In genomic region chr12:9868271-9868815, GRCh38 we compare ENCODE assay signal across 11 cellular contexts. TPM values are rescaled to one million over a fixed set of nuclear protein-coding genes. Genes with fewer than 3 reads are reported as not detected.
DNase-seq lines count a peak whose midpoint lies in the region; ATAC-seq and TF ChIP-seq lines count a peak whose summit lies in the region.
"Had no signal": no experiment of that assay in that cellular context is flagged by ENCODE, and none has a peak within 500 bp of the region (broad histone marks: within the 10 kb centered on the region; RNA-seq: fewer than 3 reads in every experiment).

No MANE protein-coding gene starts in this region.

- H3K4me1 ChIP-seq in effector memory CD4-positive, alpha-beta T cell (ENCODE audit: control insufficient read depth, insufficient read depth, low read length, poor library complexity, severe bottlenecking), result peaks cover 7% of the 10 kb centered on the region
- H3K4me1 ChIP-seq in psoas muscle, result peaks cover 13% of the 10 kb centered on the region
- H3K4me1 ChIP-seq: body of pancreas had no signal

- H3K9me3 ChIP-seq in effector memory CD4-positive, alpha-beta T cell (ENCODE audit: control insufficient read depth, low read length), result no peaks in the 10 kb centered on the region
- H3K9me3 ChIP-seq in psoas muscle, result no peaks in the 10 kb centered on the region
- H3K9me3 ChIP-seq: body of pancreas, SJCRH30 had no signal

- intact Hi-C loops in psoas muscle (cut with DNase I), result loop anchor here in 1 of 2 donors (5.0 kb wide), 1 partner anchor 854 kb away; the partner anchor contains the start of gene YBX3

- H3K4me3 ChIP-seq in GM06990 (replicated peaks; ENCODE audit: low read depth, low read length) (peak overlapping the region; percentile 53), psoas muscle (peak overlapping the region; percentile 71)
- H3K4me3 ChIP-seq in effector memory CD4-positive, alpha-beta T cell (ENCODE audit: insufficient read depth, low read depth, low read length, poor library complexity, severe bottlenecking), result peak overlapping the region; percentile 75
- H3K4me3 ChIP-seq: SJCRH30 had no signal

- TF ChIP-seq CTCF in GM06990 (IDR thresholded peaks at IDR 0.05; ENCODE audit: insufficient read depth, low read length, poor library complexity, severe bottlenecking) (no peak), psoas muscle (IDR thresholded peaks at IDR 0.05) (no peak)

- WGBS in psoas muscle, 3 donors, result 51 to 69% (median 51%) methylated on average over 11 of the region's 11 CpGs

- peak overlapping the region; percentile 90 for H3K27ac ChIP-seq in effector memory CD4-positive, alpha-beta T cell (ENCODE audit: insufficient read depth, low read length, poor library complexity, severe bottlenecking)
- peak overlapping the region; percentile 86 for H3K27ac ChIP-seq in psoas muscle
- H3K27ac ChIP-seq: SJCRH30 had no signal

- DNase-seq in GM06990 (ENCODE audit: extremely low read depth, insufficient read length) (no peak), OCI-M1 (lab: John Stamatoyannopoulos, UW) (peak; percentile 70), psoas muscle (no peak), NCI-H1417 treated with DMSO at 0.1 percent for 48 hours (lab: John Stamatoyannopoulos, UW) (no peak)
- DNase-seq in effector memory CD4-positive, alpha-beta T cell, result no peak
- DNase-seq: body of pancreas, SJCRH30 had no signal

- H3K36me3 ChIP-seq in GM06990 (ENCODE audit: control insufficient read depth, insufficient read depth, low read length) (no peaks in the 10 kb centered on the region), psoas muscle (ENCODE audit: insufficient read depth in 1 of 2, low read depth in 1 of 2) (no peaks in the 10 kb centered on the region)
- no peaks in the 10 kb centered on the region for H3K36me3 ChIP-seq in effector memory CD4-positive, alpha-beta T cell (ENCODE audit: control insufficient read depth, insufficient read depth, low read length)
- H3K36me3 ChIP-seq: SJCRH30 had no signal

- H3K27me3 ChIP-seq in GM06990 (replicated peaks; ENCODE audit: control insufficient read depth, insufficient read depth, low read length) (no peaks in the 10 kb centered on the region), psoas muscle (ENCODE audit: insufficient read depth in 3 of 3, low read length in 2 of 3) (no peaks in the 10 kb centered on the region)
- no peaks in the 10 kb centered on the region for H3K27me3 ChIP-seq in effector memory CD4-positive, alpha-beta T cell (replicated peaks; ENCODE audit: control insufficient read depth, insufficient read depth, low read length, poor library complexity, severe bottlenecking)
- H3K27me3 ChIP-seq: body of pancreas had no signal

- ATAC-seq in psoas muscle (peak in 1 of 4 donors; percentile 43), HG03342 (IDR thresholded peaks at IDR 0.05; ENCODE audit: unreplicated experiment) (no peak), HG03469 (IDR thresholded peaks at IDR 0.05; ENCODE audit: unreplicated experiment) (no peak), GM21528 (IDR thresholded peaks at IDR 0.05; ENCODE audit: low FRiP score, unreplicated experiment) (no peak)

RNA-seq across cellular contexts. Expression of gene CLEC2B, which starts 0.8 kb away (rescaled TPM):
- total RNA-seq in psoas muscle, result 10 to 100 TPM in 2 of 4 donors, 1 to 10 TPM in 2; 5.5 to 24.9 (median 10.5) TPM
- polyA plus RNA-seq in psoas muscle, result 10 to 100 TPM in 2 of 3 donors, 1 to 10 TPM in 1; 7.8 to 17.3 (median 13.1) TPM
- total RNA-seq: SJCRH30 had no signal

RNA-seq across cellular contexts. Expression of gene KLRF2, which starts 12.9 kb away (rescaled TPM):
- total RNA-seq in psoas muscle, result not detected
- not detected for polyA plus RNA-seq in psoas muscle
- total RNA-seq: body of pancreas, SJCRH30, subcutaneous adipose tissue had no signal

RNA-seq across cellular contexts. Expression of gene KLRF1, which starts 41.1 kb away (rescaled TPM):
- total RNA-seq in psoas muscle, result under 1 TPM in 1 of 4 donors, not detected in 3; 0.49 TPM
- polyA plus RNA-seq in psoas muscle, result under 1 TPM; 0.09 to 0.17 (median 0.12) TPM
- total RNA-seq: body of pancreas, SJCRH30 had no signal
